In the genomic region with DNA sequence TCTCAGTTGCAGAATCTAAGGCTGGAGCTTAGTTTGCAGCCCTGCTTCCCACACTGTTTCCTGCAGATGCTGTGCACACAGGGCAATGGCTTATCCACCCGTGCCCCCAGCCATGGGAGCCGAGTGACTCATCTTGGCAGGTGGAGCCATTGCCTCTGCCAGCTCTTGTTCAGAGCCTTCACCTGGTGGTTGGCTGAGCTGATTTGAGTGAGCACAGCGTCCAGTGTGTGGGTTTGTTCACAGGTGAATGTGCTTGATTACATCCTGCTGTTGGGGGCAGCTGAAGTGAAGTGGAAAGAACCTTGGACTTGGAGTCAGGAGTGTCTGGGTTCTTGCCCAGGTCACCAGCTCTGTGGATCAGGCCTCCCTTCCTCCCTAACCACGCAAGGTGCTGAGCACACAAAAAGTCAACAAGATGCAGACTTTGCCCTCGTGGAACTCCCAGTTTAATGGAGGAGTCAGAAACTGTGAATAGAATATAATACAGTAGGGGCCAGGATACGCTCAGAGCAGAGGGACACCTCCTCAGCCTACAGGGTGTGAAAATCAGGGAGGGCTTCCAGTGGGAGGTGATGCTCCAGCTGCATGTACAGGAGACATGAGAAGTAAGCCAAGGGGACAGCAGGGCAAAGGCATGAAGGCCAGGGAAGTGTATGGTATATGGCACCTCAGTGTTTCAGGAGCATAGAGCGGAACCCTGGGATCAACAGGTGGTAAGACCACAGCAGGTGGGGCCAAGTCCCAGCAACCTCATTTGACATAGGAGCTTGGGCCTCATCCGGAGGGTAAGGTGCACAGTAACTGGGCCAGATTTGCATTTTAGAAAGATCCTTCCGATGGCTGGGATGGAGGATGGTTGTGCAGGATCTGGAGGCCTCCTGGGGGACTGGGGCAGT, we compare ENCODE assay signal across 9 cellular contexts. TPM values are rescaled to one million over a fixed set of nuclear protein-coding genes. Genes with fewer than 3 reads are reported as not detected.
DNase-seq lines count a peak whose midpoint lies in the region; ATAC-seq and TF ChIP-seq lines count a peak whose summit lies in the region.
"Had no signal": no experiment of that assay in that cellular context is flagged by ENCODE, and none has a peak within 500 bp of the region (broad histone marks: within the 10 kb centered on the region; RNA-seq: fewer than 3 reads in every experiment).

No MANE protein-coding gene starts in this region.

- H3K4me3 ChIP-seq in Loucy (ENCODE audit: low read length, poor library complexity, severe bottlenecking) (no peak overlapping the region), kidney epithelial cell (ENCODE audit: low read depth, low read length) (no peak overlapping the region), stomach smooth muscle (ENCODE audit: low read length in 2 of 2) (peak overlapping the region in 1 of 2 donors; percentile 29)

- no peaks in the 10 kb centered on the region for H3K9me2 ChIP-seq in Loucy (replicated peaks; ENCODE audit: low read depth, low read length)

- no peak for TF ChIP-seq CTCF in Loucy (conservative IDR thresholded peaks at IDR 0.05; ENCODE audit: low read length)
- no peak for TF ChIP-seq CTCF in kidney epithelial cell (IDR thresholded peaks at IDR 0.05; ENCODE audit: insufficient read depth, low read length, poor library complexity, severe bottlenecking)

- H3K4me1 ChIP-seq in Loucy (ENCODE audit: insufficient read depth, low read length, poor library complexity, severe bottlenecking) (peaks cover 74% of the 10 kb centered on the region), stomach smooth muscle (ENCODE audit: control insufficient read depth, insufficient read depth, low read length) (peaks cover 75% of the 10 kb centered on the region)

- peaks cover 13% of the 10 kb centered on the region; the same call in 1 of the 2 replicates for H3K79me2 ChIP-seq in Loucy (ENCODE audit: insufficient read depth, low read length)

- H2AFZ ChIP-seq in Loucy (ENCODE audit: low read length): no peak overlapping the region

- H3K9me3 ChIP-seq in Loucy (ENCODE audit: insufficient read depth, low read depth, low read length) (no peaks in the 10 kb centered on the region), stomach smooth muscle (ENCODE audit: control insufficient read depth in 2 of 2, low read length in 2 of 2) (no peaks in the 10 kb centered on the region)

- no peaks in the 10 kb centered on the region for H3K36me3 ChIP-seq in Loucy (ENCODE audit: insufficient read depth, low read length)
- no peaks in the 10 kb centered on the region for H3K36me3 ChIP-seq in kidney epithelial cell (ENCODE audit: control insufficient read depth, insufficient read depth, low read length)
- peaks cover 0 to 4% of the 10 kb centered on the region in 2 donors for H3K36me3 ChIP-seq in stomach smooth muscle (ENCODE audit: control insufficient read depth in 2 of 2, insufficient read depth in 2 of 2, low read length in 2 of 2)

- H4K20me1 ChIP-seq in Loucy (ENCODE audit: insufficient read depth, low read length, poor library complexity, severe bottlenecking): no peaks in the 10 kb centered on the region

- H3K4me3 Mint-ChIP-seq in stimulated activated naive B cell treated with anti-CD40 and anti-IgM and Interleukin-4, amounts not matched to agents 10 μg/mL and 1 μg/mL and 100 μg/mL, for 72 hours: no peak overlapping the region

- no peak for ATAC-seq in stimulated activated naive B cell treated with anti-CD40 and anti-IgM and Interleukin-4, amounts not matched to agents 10 μg/mL and 1 μg/mL and 100 μg/mL, for 72 hours (replicated peaks)
- ATAC-seq in GM18873 (IDR thresholded peaks at IDR 0.05; ENCODE audit: low FRiP score, unreplicated experiment) (no peak), HG03378 (IDR thresholded peaks at IDR 0.05; ENCODE audit: unreplicated experiment) (no peak)

- peak overlapping the region; percentile 22 for H3K4me2 ChIP-seq in Loucy (ENCODE audit: low read depth, low read length, poor library complexity, severe bottlenecking)

- H3K27ac ChIP-seq in stomach smooth muscle (ENCODE audit: low read length): peak overlapping the region; percentile 50

- DNase-seq in T47D (ENCODE audit: low read depth in 1 of 2, low spot score in 1 of 2) (peak; percentile 66 to 89), kidney epithelial cell (ENCODE audit: low read depth) (peak; percentile 58), NCI-H128 (lab: John Stamatoyannopoulos, UW; ENCODE audit: unreplicated experiment) (no peak)
- DNase-seq in stimulated activated naive B cell treated with anti-CD40 and anti-IgM and Interleukin-4, amounts not matched to agents 10 μg/mL and 1 μg/mL and 100 μg/mL, for 72 hours: no peak
- DNase-seq: stimulated activated CD4-positive, alpha-beta T cell treated with anti-CD3 and anti-CD28 coated beads, Interleukin-2, amount 100 ng/mL, for 48 hours had no signal

- H3K9ac ChIP-seq in Loucy (ENCODE audit: low read depth, low read length, poor library complexity, severe bottlenecking) (peak overlapping the region; percentile 6), stomach smooth muscle (ENCODE audit: low read length in 2 of 2) (no peak overlapping the region)

- no peak overlapping the region for H3K27ac Mint-ChIP-seq in stimulated activated naive B cell treated with anti-CD40 and anti-IgM and Interleukin-4, amounts not matched to agents 10 μg/mL and 1 μg/mL and 100 μg/mL, for 72 hours

- H3K4me1 Mint-ChIP-seq in stimulated activated naive B cell treated with anti-CD40 and anti-IgM and Interleukin-4, amounts not matched to agents 10 μg/mL and 1 μg/mL and 100 μg/mL, for 72 hours: peaks cover 1 to 9% of the 10 kb centered on the region in 2 donors

- H3K36me3 Mint-ChIP-seq in stimulated activated naive B cell treated with anti-CD40 and anti-IgM and Interleukin-4, amounts not matched to agents 10 μg/mL and 1 μg/mL and 100 μg/mL, for 72 hours: peaks cover 2 to 10% of the 10 kb centered on the region in 2 donors

- in situ Hi-C loops in T47D (cut with HindIII; ENCODE audit: low pct_unique_long_range_greater_than_20kb, low sequenced_read_pairs): no loop called here

- H3K27me3 ChIP-seq in Loucy (ENCODE audit: insufficient read depth, low read length, poor library complexity, severe bottlenecking) (no peaks in the 10 kb centered on the region), kidney epithelial cell (ENCODE audit: control insufficient read depth, insufficient read depth, low read length) (no peaks in the 10 kb centered on the region), stomach smooth muscle (ENCODE audit: control insufficient read depth in 1 of 2, insufficient read depth in 2 of 2, low read length in 2 of 2) (no peaks in the 10 kb centered on the region)

- H3K9me3 Mint-ChIP-seq in stimulated activated naive B cell treated with anti-CD40 and anti-IgM and Interleukin-4, amounts not matched to agents 10 μg/mL and 1 μg/mL and 100 μg/mL, for 72 hours: no peaks in the 10 kb centered on the region

- H3F3A ChIP-seq in Loucy (ENCODE audit: low read depth): peaks cover 5% of the 10 kb centered on the region; the same call in 1 of the 2 replicates

- H3K27me3 Mint-ChIP-seq in stimulated activated naive B cell treated with anti-CD40 and anti-IgM and Interleukin-4, amounts not matched to agents 10 μg/mL and 1 μg/mL and 100 μg/mL, for 72 hours: no peaks in the 10 kb centered on the region

RNA-seq across cellular contexts. Expression of a gene that starts 22.8 kb away (rescaled TPM):
- total RNA-seq in kidney epithelial cell: 41.5 and 43.5 TPM in 2 replicates

Comparison
In these comparisons a context has a peak if more than half of its experiments do, and no peak if none do; other contexts are left out.
1. DNase-seq: peak in T47D (2 of 2) and kidney epithelial cell (single experiment); none in stimulated activated naive B cell treated with anti-CD40 and anti-IgM and Interleukin-4, amounts not matched to agents 10 μg/mL and 1 μg/mL and 100 μg/mL, for 72 hours (single experiment) and NCI-H128 (single experiment).